Comparison of ENCODE assay signal across 1 cellular context in the genomic region with DNA sequence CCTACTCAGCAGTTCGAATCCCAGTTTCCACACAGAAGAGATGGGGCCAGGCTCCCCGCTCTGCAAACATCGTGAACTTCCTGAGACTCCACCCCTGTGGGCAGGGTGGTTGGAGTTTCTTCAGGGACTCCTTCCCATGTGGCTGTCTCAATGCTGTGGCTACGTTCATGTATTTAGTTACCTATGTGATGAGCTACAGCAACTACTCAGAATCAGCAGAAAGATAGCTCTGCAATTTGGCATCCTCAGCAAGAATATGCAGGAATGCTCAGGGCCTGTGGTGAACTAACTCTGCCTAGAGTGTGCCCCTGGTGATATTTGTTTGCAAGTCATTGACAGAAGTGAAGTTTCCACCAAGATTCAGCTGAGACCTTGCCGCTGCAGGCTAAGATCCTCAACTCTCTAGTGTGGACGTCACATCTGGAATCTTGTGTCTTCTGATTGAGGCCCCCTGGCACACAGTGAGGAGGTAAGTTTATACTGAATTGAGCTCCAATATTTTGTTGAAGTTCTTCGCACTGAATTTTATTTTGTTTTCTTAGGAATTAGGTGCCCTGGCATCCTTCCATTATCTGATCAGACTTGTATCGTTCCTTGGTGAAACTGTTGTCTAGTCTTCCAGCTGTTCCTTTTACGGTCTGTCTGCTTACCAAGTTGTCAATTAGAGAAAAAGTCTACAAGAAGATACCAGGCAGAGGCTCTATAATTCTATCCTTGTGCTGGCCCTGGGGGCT.
TF ChIP-seq lines count a peak whose summit lies in the region.

No MANE protein-coding gene starts in this region.

TF ChIP-seq in HepG2, 621 proteins besides CTCF, POLR2A, EP300 and RAD21:
- TF ChIP-seq KDM5B (CRISPR knock-in tag; IDR thresholded peaks at IDR 0.05; ENCODE audit: borderline replicate concordance), result no peak
- TF ChIP-seq, protein P1, sequence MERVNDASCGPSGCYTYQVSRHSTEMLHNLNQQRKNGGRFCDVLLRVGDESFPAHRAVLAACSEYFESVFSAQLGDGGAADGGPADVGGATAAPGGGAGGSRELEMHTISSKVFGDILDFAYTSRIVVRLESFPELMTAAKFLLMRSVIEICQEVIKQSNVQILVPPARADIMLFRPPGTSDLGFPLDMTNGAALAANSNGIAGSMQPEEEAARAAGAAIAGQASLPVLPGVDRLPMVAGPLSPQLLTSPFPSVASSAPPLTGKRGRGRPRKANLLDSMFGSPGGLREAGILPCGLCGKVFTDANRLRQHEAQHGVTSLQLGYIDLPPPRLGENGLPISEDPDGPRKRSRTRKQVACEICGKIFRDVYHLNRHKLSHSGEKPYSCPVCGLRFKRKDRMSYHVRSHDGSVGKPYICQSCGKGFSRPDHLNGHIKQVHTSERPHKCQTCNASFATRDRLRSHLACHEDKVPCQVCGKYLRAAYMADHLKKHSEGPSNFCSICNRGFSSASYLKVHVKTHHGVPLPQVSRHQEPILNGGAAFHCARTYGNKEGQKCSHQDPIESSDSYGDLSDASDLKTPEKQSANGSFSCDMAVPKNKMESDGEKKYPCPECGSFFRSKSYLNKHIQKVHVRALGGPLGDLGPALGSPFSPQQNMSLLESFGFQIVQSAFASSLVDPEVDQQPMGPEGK (CRISPR knock-in tag; IDR thresholded peaks at IDR 0.05), result 0 out of 2 replicates have a peak, but pooled peaks have one; percentile 13
- TF ChIP-seq ISX (CRISPR knock-in tag; conservative IDR thresholded peaks at IDR 0.05), result no peak
- TF ChIP-seq MYC (CRISPR knock-in tag; IDR thresholded peaks at IDR 0.05; ENCODE audit: borderline replicate concordance), result no peak
- no peak for TF ChIP-seq GFI1 (CRISPR knock-in tag; IDR thresholded peaks at IDR 0.05; ENCODE audit: borderline replicate concordance)
- TF ChIP-seq, protein P2, sequence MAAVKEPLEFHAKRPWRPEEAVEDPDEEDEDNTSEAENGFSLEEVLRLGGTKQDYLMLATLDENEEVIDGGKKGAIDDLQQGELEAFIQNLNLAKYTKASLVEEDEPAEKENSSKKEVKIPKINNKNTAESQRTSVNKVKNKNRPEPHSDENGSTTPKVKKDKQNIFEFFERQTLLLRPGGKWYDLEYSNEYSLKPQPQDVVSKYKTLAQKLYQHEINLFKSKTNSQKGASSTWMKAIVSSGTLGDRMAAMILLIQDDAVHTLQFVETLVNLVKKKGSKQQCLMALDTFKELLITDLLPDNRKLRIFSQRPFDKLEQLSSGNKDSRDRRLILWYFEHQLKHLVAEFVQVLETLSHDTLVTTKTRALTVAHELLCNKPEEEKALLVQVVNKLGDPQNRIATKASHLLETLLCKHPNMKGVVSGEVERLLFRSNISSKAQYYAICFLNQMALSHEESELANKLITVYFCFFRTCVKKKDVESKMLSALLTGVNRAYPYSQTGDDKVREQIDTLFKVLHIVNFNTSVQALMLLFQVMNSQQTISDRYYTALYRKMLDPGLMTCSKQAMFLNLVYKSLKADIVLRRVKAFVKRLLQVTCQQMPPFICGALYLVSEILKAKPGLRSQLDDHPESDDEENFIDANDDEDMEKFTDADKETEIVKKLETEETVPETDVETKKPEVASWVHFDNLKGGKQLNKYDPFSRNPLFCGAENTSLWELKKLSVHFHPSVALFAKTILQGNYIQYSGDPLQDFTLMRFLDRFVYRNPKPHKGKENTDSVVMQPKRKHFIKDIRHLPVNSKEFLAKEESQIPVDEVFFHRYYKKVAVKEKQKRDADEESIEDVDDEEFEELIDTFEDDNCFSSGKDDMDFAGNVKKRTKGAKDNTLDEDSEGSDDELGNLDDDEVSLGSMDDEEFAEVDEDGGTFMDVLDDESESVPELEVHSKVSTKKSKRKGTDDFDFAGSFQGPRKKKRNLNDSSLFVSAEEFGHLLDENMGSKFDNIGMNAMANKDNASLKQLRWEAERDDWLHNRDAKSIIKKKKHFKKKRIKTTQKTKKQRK (IDR thresholded peaks at IDR 0.05; ENCODE audit: low read length), result no peak
- no peak for TF ChIP-seq ZNF143 (CRISPR knock-in tag; IDR thresholded peaks at IDR 0.05)
- TF ChIP-seq MAFF (IDR thresholded peaks at IDR 0.05; ENCODE audit: low read depth, low read length), result peak; percentile 66
- TF ChIP-seq, protein P3, sequence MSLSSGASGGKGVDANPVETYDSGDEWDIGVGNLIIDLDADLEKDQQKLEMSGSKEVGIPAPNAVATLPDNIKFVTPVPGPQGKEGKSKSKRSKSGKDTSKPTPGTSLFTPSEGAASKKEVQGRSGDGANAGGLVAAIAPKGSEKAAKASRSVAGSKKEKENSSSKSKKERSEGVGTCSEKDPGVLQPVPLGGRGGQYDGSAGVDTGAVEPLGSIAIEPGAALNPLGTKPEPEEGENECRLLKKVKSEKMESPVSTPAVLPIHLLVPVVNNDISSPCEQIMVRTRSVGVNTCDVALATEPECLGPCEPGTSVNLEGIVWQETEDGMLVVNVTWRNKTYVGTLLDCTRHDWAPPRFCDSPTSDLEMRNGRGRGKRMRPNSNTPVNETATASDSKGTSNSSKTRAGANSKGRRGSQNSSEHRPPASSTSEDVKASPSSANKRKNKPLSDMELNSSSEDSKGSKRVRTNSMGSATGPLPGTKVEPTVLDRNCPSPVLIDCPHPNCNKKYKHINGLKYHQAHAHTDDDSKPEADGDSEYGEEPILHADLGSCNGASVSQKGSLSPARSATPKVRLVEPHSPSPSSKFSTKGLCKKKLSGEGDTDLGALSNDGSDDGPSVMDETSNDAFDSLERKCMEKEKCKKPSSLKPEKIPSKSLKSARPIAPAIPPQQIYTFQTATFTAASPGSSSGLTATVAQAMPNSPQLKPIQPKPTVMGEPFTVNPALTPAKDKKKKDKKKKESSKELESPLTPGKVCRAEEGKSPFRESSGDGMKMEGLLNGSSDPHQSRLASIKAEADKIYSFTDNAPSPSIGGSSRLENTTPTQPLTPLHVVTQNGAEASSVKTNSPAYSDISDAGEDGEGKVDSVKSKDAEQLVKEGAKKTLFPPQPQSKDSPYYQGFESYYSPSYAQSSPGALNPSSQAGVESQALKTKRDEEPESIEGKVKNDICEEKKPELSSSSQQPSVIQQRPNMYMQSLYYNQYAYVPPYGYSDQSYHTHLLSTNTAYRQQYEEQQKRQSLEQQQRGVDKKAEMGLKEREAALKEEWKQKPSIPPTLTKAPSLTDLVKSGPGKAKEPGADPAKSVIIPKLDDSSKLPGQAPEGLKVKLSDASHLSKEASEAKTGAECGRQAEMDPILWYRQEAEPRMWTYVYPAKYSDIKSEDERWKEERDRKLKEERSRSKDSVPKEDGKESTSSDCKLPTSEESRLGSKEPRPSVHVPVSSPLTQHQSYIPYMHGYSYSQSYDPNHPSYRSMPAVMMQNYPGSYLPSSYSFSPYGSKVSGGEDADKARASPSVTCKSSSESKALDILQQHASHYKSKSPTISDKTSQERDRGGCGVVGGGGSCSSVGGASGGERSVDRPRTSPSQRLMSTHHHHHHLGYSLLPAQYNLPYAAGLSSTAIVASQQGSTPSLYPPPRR (CRISPR knock-in tag; IDR thresholded peaks at IDR 0.05; ENCODE audit: borderline replicate concordance), result 0 out of 2 replicates have a peak, but pooled peaks have one; percentile 24
- TF ChIP-seq SOX5 (CRISPR knock-in tag; IDR thresholded peaks at IDR 0.05; ENCODE audit: borderline replicate concordance), result 0 out of 2 replicates have a peak, but pooled peaks have one; percentile 2
- TF ChIP-seq SAP130 (CRISPR knock-in tag; IDR thresholded peaks at IDR 0.05; ENCODE audit: low read depth), result 0 out of 2 replicates have a peak, but pooled peaks have one; percentile 10
- TF ChIP-seq FOXA1 (IDR thresholded peaks at IDR 0.05), result no peak
- TF ChIP-seq FOXA1 (CRISPR knock-in tag; IDR thresholded peaks at IDR 0.05), result 0 out of 2 replicates have a peak, but pooled peaks have one; percentile 4
- no peak for TF ChIP-seq MXI1 (IDR thresholded peaks at IDR 0.05; ENCODE audit: borderline replicate concordance, low read depth, low read length)
- peak; percentile 37 for TF ChIP-seq SALL1 (CRISPR knock-in tag; IDR thresholded peaks at IDR 0.05)
- TF ChIP-seq YY1 (IDR thresholded peaks at IDR 0.05; ENCODE audit: insufficient read depth, insufficient replicate concordance, low read depth, low read length), result no peak
- 0 out of 2 replicates have a peak, but pooled peaks have one; percentile 34 for TF ChIP-seq ZSCAN31 (CRISPR knock-in tag; IDR thresholded peaks at IDR 0.05; ENCODE audit: low read depth)
- TF ChIP-seq CREB1 (IDR thresholded peaks at IDR 0.05), result no peak
- TF ChIP-seq CREB1 (CRISPR knock-in tag; IDR thresholded peaks at IDR 0.05), result no peak
- no peak for TF ChIP-seq SYNCRIP (IDR thresholded peaks at IDR 0.05; ENCODE audit: insufficient read depth, low read depth, low read length)
- no peak for TF ChIP-seq ZNF460 (CRISPR knock-in tag; IDR thresholded peaks at IDR 0.05; ENCODE audit: borderline replicate concordance)
- peak; percentile 57 to 58 for TF ChIP-seq MAFK (conservative IDR thresholded peaks at IDR 0.05 in 1 of 2, IDR thresholded peaks at IDR 0.05 in 1 of 2; ENCODE audit: low read length in 2 of 2)
- TF ChIP-seq ZBTB38 (CRISPR knock-in tag; IDR thresholded peaks at IDR 0.05), result peak; percentile 76
- peak; percentile 28; the same call in 1 of the 2 replicates for TF ChIP-seq ZFX (CRISPR knock-in tag; IDR thresholded peaks at IDR 0.05; ENCODE audit: low read depth)
- 0 out of 2 replicates have a peak, but pooled peaks have one; percentile 16 for TF ChIP-seq HDAC1 (CRISPR knock-in tag; IDR thresholded peaks at IDR 0.05)
